13 cellular contexts compared by ENCODE assay signal in genomic region chr18:54181856-54182612, GRCh38. TPM values are rescaled to one million over a fixed set of nuclear protein-coding genes. Genes with fewer than 3 reads are reported as not detected.
A peak's percentile ranks its signal among the peaks of the same experiment; 100 is the strongest.
DNase-seq lines count a peak whose midpoint lies in the region; ATAC-seq, FAIRE-seq and TF ChIP-seq lines count a peak whose summit lies in the region.
"Had no signal": no experiment of that assay in that cellular context is flagged by ENCODE, and none has a peak within 500 bp of the region (broad histone marks: within the 10 kb centered on the region; RNA-seq: fewer than 3 reads in every experiment).

No MANE protein-coding gene starts in this region.

- peak; percentile 72 for ATAC-seq in GM18519 (IDR thresholded peaks at IDR 0.05; ENCODE audit: low FRiP score, unreplicated experiment)
- peak; percentile 49 for ATAC-seq in GM21390 (IDR thresholded peaks at IDR 0.05; ENCODE audit: unreplicated experiment)
- ATAC-seq in HG03432 (IDR thresholded peaks at IDR 0.05; ENCODE audit: unreplicated experiment), result peak; percentile 77
- ATAC-seq in sciatic nerve, result no peak
- no peak for ATAC-seq in HG03045 (IDR thresholded peaks at IDR 0.05; ENCODE audit: unreplicated experiment)
- ATAC-seq: HCT116 had no signal

- H3K27ac ChIP-seq in kidney (ENCODE audit: low read depth in 2 of 2, low read length in 2 of 2), result no peak overlapping the region

- TF ChIP-seq CTCF in fibroblast of villous mesenchyme (IDR thresholded peaks at IDR 0.05; ENCODE audit: insufficient read depth, low read depth, low read length), result no peak
- no peak for TF ChIP-seq CTCF in kidney (IDR thresholded peaks at IDR 0.05; ENCODE audit: borderline replicate concordance, extremely low read depth, insufficient read depth)

- intact Hi-C loops in kidney (cut with DNase I), result no loop called here
- intact Hi-C loops in sciatic nerve (cut with DNase I), result no loop called here

- H3K9ac ChIP-seq in kidney (ENCODE audit: low read length in 2 of 2), result no peak overlapping the region

- H3K36me3 ChIP-seq in kidney (ENCODE audit: control insufficient read depth in 1 of 2, insufficient read depth in 2 of 2, low read length in 2 of 2), result peaks cover 0 to 6% of the 10 kb centered on the region in 2 donors

- DNase-seq in fibroblast of villous mesenchyme (ENCODE audit: low read depth), result peak; percentile 19
- no peak for DNase-seq in kidney
- DNase-seq in sciatic nerve (ENCODE audit: low spot score), result no peak
- no peak for DNase-seq in activated CD4-positive, alpha-beta T cell treated with anti-CD3 and anti-CD28 coated beads for 4 hours
- DNase-seq: DND-41, NCI-H526 treated with DMSO at 0.1 percent for 48 hours, nephron progenitor cell, trophoblast cell had no signal

- H3K4me3 ChIP-seq in fibroblast of villous mesenchyme (ENCODE audit: low read depth, low read length), result no peak overlapping the region
- no peak overlapping the region for H3K4me3 ChIP-seq in kidney (ENCODE audit: low read length in 2 of 2)

- no peaks in the 10 kb centered on the region for H3K4me1 ChIP-seq in kidney (ENCODE audit: control insufficient read depth in 1 of 2, insufficient read depth in 1 of 2, low read depth in 1 of 2, low read length in 2 of 2)

- FAIRE-seq in kidney (lab: Jason Lieb, UNC), result no peak

- H3K9me3 ChIP-seq in kidney (ENCODE audit: control insufficient read depth in 1 of 2, low read length in 2 of 2), result no peaks in the 10 kb centered on the region

RNA-seq across cellular contexts. Expression of gene MBD2, which starts 42.4 kb away (rescaled TPM):
- total RNA-seq in fibroblast of villous mesenchyme (24.5 and 35.8 TPM in 2 replicates), kidney (123 TPM), sciatic nerve (86.8 TPM)
- 79.1 TPM for polyA plus RNA-seq in kidney (ENCODE audit: insufficient read depth, low read depth, low replicate concordance)

Comparison
In these comparisons a context has a peak if more than half of its experiments do, and no peak if none do; other contexts are left out.
1. ATAC-seq: peak in GM18519 (single experiment), GM21390 (single experiment) and HG03432 (single experiment); none in sciatic nerve (single experiment) and HG03045 (single experiment).